13 cellular contexts compared by ENCODE assay signal in genomic region chr9:92971121-92971520, GRCh38. TPM values are rescaled to one million over a fixed set of nuclear protein-coding genes. Genes with fewer than 3 reads are reported as not detected.
DNase-seq lines count a peak whose midpoint lies in the region; ATAC-seq, FAIRE-seq and TF ChIP-seq lines count a peak whose summit lies in the region.
"Had no signal": no experiment of that assay in that cellular context is flagged by ENCODE, and none has a peak within 500 bp of the region (broad histone marks: within the 10 kb centered on the region; RNA-seq: fewer than 3 reads in every experiment).

No MANE protein-coding gene starts in this region.

- H3K36me3 ChIP-seq in left lung: peaks cover 0 to 14% of the 10 kb centered on the region in 2 donors

- peak overlapping the region; percentile 50 for H3K4me3 Mint-ChIP-seq in activated naive CD4-positive, alpha-beta T cell treated with anti-CD3 and anti-CD28 coated beads, Interleukin-2, amount 10 ng/mL, durations not matched to agents 7 days and 5 days
- peak overlapping the region; percentile 39 for H3K4me3 Mint-ChIP-seq in activated CD8-positive, alpha-beta T cell treated with anti-CD3 and anti-CD28 coated beads for 36 hours
- H3K4me3 Mint-ChIP-seq in type B pancreatic cell: no peak overlapping the region

- H3K4me1 Mint-ChIP-seq in activated naive CD4-positive, alpha-beta T cell treated with anti-CD3 and anti-CD28 coated beads, Interleukin-2, amount 10 ng/mL, durations not matched to agents 7 days and 5 days: peaks cover 90% of the 10 kb centered on the region
- H3K4me1 Mint-ChIP-seq in activated CD8-positive, alpha-beta T cell treated with anti-CD3 and anti-CD28 coated beads for 36 hours (ENCODE audit: low read depth): peaks cover 83% of the 10 kb centered on the region
- peaks cover 20% of the 10 kb centered on the region for H3K4me1 Mint-ChIP-seq in type B pancreatic cell (ENCODE audit: unreplicated experiment)

- intact Hi-C loops in activated CD8-positive, alpha-beta T cell treated with anti-CD3 and anti-CD28 coated beads for 36 hours (cut with micrococcal nuclease): no loop called here
- intact Hi-C loops in left lung (cut with DNase I): no loop called here

- TF ChIP-seq CTCF in activated CD8-positive, alpha-beta T cell treated with anti-CD3 and anti-CD28 coated beads for 36 hours (IDR thresholded peaks at IDR 0.05): no peak
- TF ChIP-seq CTCF in left lung (IDR thresholded peaks at IDR 0.05) (no peak), type B pancreatic cell (conservative IDR thresholded peaks at IDR 0.05) (no peak)

- peaks cover 0 to 88% of the 10 kb centered on the region in 2 donors for H3K4me1 ChIP-seq in left lung

- FAIRE-seq in frontal cortex (lab: Jason Lieb, UNC): no peak
- FAIRE-seq: astrocyte had no signal

- H3K27me3 Mint-ChIP-seq in activated naive CD4-positive, alpha-beta T cell treated with anti-CD3 and anti-CD28 coated beads, Interleukin-2, amount 10 ng/mL, durations not matched to agents 7 days and 5 days: no peaks in the 10 kb centered on the region
- H3K27me3 Mint-ChIP-seq in activated CD8-positive, alpha-beta T cell treated with anti-CD3 and anti-CD28 coated beads for 36 hours: no peaks in the 10 kb centered on the region
- H3K27me3 Mint-ChIP-seq in type B pancreatic cell: no peaks in the 10 kb centered on the region
- H3K27me3 Mint-ChIP-seq: progenitor cell of endocrine pancreas had no signal

- ATAC-seq in activated CD8-positive, alpha-beta T cell treated with anti-CD3 and anti-CD28 coated beads for 36 hours: no peak
- ATAC-seq in left lung (no peak), HG03159 (IDR thresholded peaks at IDR 0.05; ENCODE audit: unreplicated experiment) (no peak), HG02763 (IDR thresholded peaks at IDR 0.05; ENCODE audit: unreplicated experiment) (no peak)

- no peaks in the 10 kb centered on the region for H3K27me3 ChIP-seq in left lung

- no peaks in the 10 kb centered on the region for H3K9me3 Mint-ChIP-seq in activated naive CD4-positive, alpha-beta T cell treated with anti-CD3 and anti-CD28 coated beads, Interleukin-2, amount 10 ng/mL, durations not matched to agents 7 days and 5 days
- no peaks in the 10 kb centered on the region for H3K9me3 Mint-ChIP-seq in activated CD8-positive, alpha-beta T cell treated with anti-CD3 and anti-CD28 coated beads for 36 hours
- peaks cover 9% of the 10 kb centered on the region for H3K9me3 Mint-ChIP-seq in type B pancreatic cell

- H3K27ac Mint-ChIP-seq in activated naive CD4-positive, alpha-beta T cell treated with anti-CD3 and anti-CD28 coated beads, Interleukin-2, amount 10 ng/mL, durations not matched to agents 7 days and 5 days: peak overlapping the region; percentile 99
- H3K27ac Mint-ChIP-seq in activated CD8-positive, alpha-beta T cell treated with anti-CD3 and anti-CD28 coated beads for 36 hours: peak overlapping the region; percentile 85
- peak overlapping the region; percentile 41 for H3K27ac Mint-ChIP-seq in type B pancreatic cell
- H3K27ac Mint-ChIP-seq: progenitor cell of endocrine pancreas had no signal

- peaks cover 72% of the 10 kb centered on the region for H3K36me3 Mint-ChIP-seq in activated naive CD4-positive, alpha-beta T cell treated with anti-CD3 and anti-CD28 coated beads, Interleukin-2, amount 10 ng/mL, durations not matched to agents 7 days and 5 days
- H3K36me3 Mint-ChIP-seq in activated CD8-positive, alpha-beta T cell treated with anti-CD3 and anti-CD28 coated beads for 36 hours (ENCODE audit: low read depth): peaks cover 40% of the 10 kb centered on the region
- peaks cover 4% of the 10 kb centered on the region for H3K36me3 Mint-ChIP-seq in type B pancreatic cell

- H3K27ac ChIP-seq in left lung: peak overlapping the region; percentile 35 to 65

- CTCF ChIA-PET in activated naive CD4-positive, alpha-beta T cell treated with anti-CD3 and anti-CD28 coated beads, Interleukin-2, amount 10 ng/mL, durations not matched to agents 7 days and 5 days (lab: Charles Lee): interaction anchor here (1.9 kb wide), 1 partner anchor 14 kb away, joined by 6 read pairs; no protein-coding TSS in a partner anchor
- CTCF ChIA-PET in activated CD8-positive, alpha-beta T cell treated with anti-CD3 and anti-CD28 coated beads for 36 hours (lab: Charles Lee): interaction anchor here (1.0 to 1.7 kb wide), 3 partner anchors 9 to 31 kb away, joined by 3 to 4 read pairs (median 3); no protein-coding TSS in a partner anchor

- POLR2A ChIA-PET in activated CD8-positive, alpha-beta T cell treated with anti-CD3 and anti-CD28 coated beads for 36 hours (lab: Charles Lee): interaction anchor here (1.0 kb wide), 1 partner anchor 9 kb away, joined by 6 read pairs; no protein-coding TSS in a partner anchor

- no peak for DNase-seq in activated naive CD4-positive, alpha-beta T cell treated with anti-CD3 and anti-CD28 coated beads, Interleukin-2, amount 10 ng/mL, durations not matched to agents 7 days and 5 days
- DNase-seq in activated naive CD4-positive, alpha-beta T cell treated with anti-CD3 and anti-CD28 coated beads, Interleukin-2, amount 50 U/mL, for 16 hours: no peak
- no peak for DNase-seq in activated CD8-positive, alpha-beta T cell treated with anti-CD3 and anti-CD28 coated beads for 36 hours
- DNase-seq in left lung: no peak
- no peak for DNase-seq in type B pancreatic cell (ENCODE audit: extremely low spot score, unreplicated experiment)
- no peak for DNase-seq in frontal cortex (ENCODE audit: low spot score in 2 of 2)
- DNase-seq: GOT3, NCI-H345 had no signal

- H3K4me3 ChIP-seq in left lung: no peak overlapping the region

- H3K9me3 ChIP-seq in left lung: no peaks in the 10 kb centered on the region

RNA-seq across cellular contexts. Expression of gene FGD3, which starts 23.8 kb away (rescaled TPM):
- total RNA-seq in activated CD8-positive, alpha-beta T cell treated with anti-CD3 and anti-CD28 coated beads for 36 hours: 10 to 100 TPM; 41.6 to 43.5 TPM
- 10 to 100 TPM; 17.2 to 29.9 TPM for total RNA-seq in left lung
- total RNA-seq in type B pancreatic cell (ENCODE audit: low replicate concordance): 5.5 and 8.4 TPM in 2 replicates
- total RNA-seq in frontal cortex: 17.9 TPM
- total RNA-seq: fibroblast of villous mesenchyme had no signal

Comparison
In these comparisons a context has a peak if more than half of its experiments do, and no peak if none do; other contexts are left out.
1. H3K27ac Mint-ChIP-seq: peak in every context shown above with its lines; median percentile 99 in activated naive CD4-positive, alpha-beta T cell treated with anti-CD3 and anti-CD28 coated beads, Interleukin-2, amount 10 ng/mL, durations not matched to agents 7 days and 5 days; 85 in activated CD8-positive, alpha-beta T cell treated with anti-CD3 and anti-CD28 coated beads for 36 hours; 41 in type B pancreatic cell.